ENCODE assay signal across 1 cellular context in the genomic region with DNA sequence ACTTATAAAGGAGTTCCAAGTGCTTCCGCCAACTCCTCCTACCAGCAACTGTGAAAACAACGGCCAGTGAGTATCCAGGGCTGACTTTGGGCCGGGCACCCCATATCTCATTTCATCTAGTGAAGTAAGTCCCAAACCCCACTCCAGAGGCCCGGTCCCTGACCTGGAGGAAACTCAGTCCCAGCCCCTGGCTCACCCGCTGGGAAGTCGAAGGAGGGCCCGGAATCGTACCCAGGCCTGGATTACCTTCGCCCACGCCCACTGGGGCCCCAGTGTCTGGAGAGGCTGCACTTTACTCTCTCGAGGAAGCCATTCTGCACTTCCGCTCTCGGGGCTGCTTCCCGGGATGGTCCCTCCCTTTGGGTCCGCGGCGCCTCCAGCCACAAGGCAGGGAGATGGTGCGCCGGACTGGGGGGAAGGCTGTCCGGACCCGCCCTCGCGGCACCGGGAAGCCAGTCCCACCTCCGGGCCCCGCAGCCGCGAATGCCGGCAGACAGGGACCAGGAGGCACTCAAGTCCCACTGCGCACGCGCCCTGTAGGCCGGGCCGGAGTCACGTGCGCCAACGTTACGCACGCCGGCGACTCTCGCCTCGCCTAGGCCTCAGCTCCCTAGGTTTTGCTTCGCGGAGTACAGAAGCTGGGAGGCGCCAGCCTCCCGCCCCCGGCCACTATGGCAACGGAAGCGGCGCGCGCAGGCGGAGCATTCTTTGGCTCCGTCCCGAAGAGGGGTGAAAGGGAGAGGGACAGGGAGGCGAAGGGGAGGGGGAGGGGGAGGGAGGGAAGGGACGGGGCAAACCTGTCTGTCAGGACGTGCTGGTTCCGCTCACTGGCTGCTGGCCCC.
TF ChIP-seq lines count a peak whose summit lies in the region.

A gene with protein sequence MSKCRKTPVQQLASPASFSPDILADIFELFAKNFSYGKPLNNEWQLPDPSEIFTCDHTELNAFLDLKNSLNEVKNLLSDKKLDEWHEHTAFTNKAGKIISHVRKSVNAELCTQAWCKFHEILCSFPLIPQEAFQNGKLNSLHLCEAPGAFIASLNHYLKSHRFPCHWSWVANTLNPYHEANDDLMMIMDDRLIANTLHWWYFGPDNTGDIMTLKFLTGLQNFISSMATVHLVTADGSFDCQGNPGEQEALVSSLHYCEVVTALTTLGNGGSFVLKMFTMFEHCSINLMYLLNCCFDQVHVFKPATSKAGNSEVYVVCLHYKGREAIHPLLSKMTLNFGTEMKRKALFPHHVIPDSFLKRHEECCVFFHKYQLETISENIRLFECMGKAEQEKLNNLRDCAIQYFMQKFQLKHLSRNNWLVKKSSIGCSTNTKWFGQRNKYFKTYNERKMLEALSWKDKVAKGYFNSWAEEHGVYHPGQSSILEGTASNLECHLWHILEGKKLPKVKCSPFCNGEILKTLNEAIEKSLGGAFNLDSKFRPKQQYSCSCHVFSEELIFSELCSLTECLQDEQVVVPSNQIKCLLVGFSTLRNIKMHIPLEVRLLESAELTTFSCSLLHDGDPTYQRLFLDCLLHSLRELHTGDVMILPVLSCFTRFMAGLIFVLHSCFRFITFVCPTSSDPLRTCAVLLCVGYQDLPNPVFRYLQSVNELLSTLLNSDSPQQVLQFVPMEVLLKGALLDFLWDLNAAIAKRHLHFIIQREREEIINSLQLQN (minus strand): TSS at position 513 of the 842 bp plus-strand sequence. CDS start 3,482 bp downstream, outside the sequence.

TF ChIP-seq in HepG2, 621 proteins besides CTCF, POLR2A, EP300 and RAD21 (continued from another document and continues in another):
- TF ChIP-seq, protein P1, sequence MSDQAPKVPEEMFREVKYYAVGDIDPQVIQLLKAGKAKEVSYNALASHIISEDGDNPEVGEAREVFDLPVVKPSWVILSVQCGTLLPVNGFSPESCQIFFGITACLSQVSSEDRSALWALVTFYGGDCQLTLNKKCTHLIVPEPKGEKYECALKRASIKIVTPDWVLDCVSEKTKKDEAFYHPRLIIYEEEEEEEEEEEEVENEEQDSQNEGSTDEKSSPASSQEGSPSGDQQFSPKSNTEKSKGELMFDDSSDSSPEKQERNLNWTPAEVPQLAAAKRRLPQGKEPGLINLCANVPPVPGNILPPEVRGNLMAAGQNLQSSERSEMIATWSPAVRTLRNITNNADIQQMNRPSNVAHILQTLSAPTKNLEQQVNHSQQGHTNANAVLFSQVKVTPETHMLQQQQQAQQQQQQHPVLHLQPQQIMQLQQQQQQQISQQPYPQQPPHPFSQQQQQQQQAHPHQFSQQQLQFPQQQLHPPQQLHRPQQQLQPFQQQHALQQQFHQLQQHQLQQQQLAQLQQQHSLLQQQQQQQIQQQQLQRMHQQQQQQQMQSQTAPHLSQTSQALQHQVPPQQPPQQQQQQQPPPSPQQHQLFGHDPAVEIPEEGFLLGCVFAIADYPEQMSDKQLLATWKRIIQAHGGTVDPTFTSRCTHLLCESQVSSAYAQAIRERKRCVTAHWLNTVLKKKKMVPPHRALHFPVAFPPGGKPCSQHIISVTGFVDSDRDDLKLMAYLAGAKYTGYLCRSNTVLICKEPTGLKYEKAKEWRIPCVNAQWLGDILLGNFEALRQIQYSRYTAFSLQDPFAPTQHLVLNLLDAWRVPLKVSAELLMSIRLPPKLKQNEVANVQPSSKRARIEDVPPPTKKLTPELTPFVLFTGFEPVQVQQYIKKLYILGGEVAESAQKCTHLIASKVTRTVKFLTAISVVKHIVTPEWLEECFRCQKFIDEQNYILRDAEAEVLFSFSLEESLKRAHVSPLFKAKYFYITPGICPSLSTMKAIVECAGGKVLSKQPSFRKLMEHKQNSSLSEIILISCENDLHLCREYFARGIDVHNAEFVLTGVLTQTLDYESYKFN (CRISPR knock-in tag; conservative IDR thresholded peaks at IDR 0.05) = peak; percentile 84
- TF ChIP-seq ZNF382 (CRISPR knock-in tag; IDR thresholded peaks at IDR 0.05; ENCODE audit: borderline replicate concordance) = no peak
- TF ChIP-seq ZNF772 (CRISPR knock-in tag; IDR thresholded peaks at IDR 0.05) = peak; percentile 99
- TF ChIP-seq HMG20B (CRISPR knock-in tag; conservative IDR thresholded peaks at IDR 0.05) = peak; percentile 68; the same call in 1 of the 2 replicates
- 0 out of 2 replicates have a peak, but pooled peaks have one; percentile 38 for TF ChIP-seq TBX3 (IDR thresholded peaks at IDR 0.05; ENCODE audit: borderline replicate concordance)
- peak; percentile 96 for TF ChIP-seq BORCS8-MEF2B (CRISPR knock-in tag; IDR thresholded peaks at IDR 0.05)
- TF ChIP-seq ZNF274 (CRISPR knock-in tag; IDR thresholded peaks at IDR 0.05) = peak; percentile 100
- TF ChIP-seq SNRNP70 (IDR thresholded peaks at IDR 0.05; ENCODE audit: low read depth, low read length) = no peak
- TF ChIP-seq ZNF235 (CRISPR knock-in tag; IDR thresholded peaks at IDR 0.05; ENCODE audit: borderline replicate concordance) = peak; percentile 88; the same call in 1 of the 2 replicates
- peak; percentile 62 for TF ChIP-seq SP5 (CRISPR knock-in tag; IDR thresholded peaks at IDR 0.05; ENCODE audit: borderline replicate concordance, low read depth)
- peak; percentile 94 for TF ChIP-seq KMT2B (CRISPR knock-in tag; IDR thresholded peaks at IDR 0.05)
- TF ChIP-seq FOXK1 (CRISPR knock-in tag; IDR thresholded peaks at IDR 0.05; ENCODE audit: borderline replicate concordance, low read depth) = peak; percentile 88; the same call in 1 of the 2 replicates
- peak; percentile 25; the same call in 1 of the 2 replicates for TF ChIP-seq CREM (IDR thresholded peaks at IDR 0.05)
- TF ChIP-seq CREM (CRISPR knock-in tag; IDR thresholded peaks at IDR 0.05) = no peak
- TF ChIP-seq SOX5 (CRISPR knock-in tag; IDR thresholded peaks at IDR 0.05; ENCODE audit: borderline replicate concordance) = peak; percentile 66; the same call in 1 of the 2 replicates
- peak; percentile 97 for TF ChIP-seq ZNF230 (CRISPR knock-in tag; IDR thresholded peaks at IDR 0.05)
- TF ChIP-seq DPF2 (CRISPR knock-in tag; IDR thresholded peaks at IDR 0.05; ENCODE audit: borderline replicate concordance, low read depth) = no peak; the same call in 1 of the 2 replicates
- TF ChIP-seq, protein P2, sequence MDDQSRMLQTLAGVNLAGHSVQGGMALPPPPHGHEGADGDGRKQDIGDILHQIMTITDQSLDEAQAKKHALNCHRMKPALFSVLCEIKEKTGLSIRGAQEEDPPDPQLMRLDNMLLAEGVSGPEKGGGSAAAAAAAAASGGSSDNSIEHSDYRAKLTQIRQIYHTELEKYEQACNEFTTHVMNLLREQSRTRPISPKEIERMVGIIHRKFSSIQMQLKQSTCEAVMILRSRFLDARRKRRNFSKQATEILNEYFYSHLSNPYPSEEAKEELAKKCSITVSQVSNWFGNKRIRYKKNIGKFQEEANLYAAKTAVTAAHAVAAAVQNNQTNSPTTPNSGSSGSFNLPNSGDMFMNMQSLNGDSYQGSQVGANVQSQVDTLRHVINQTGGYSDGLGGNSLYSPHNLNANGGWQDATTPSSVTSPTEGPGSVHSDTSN (CRISPR knock-in tag; IDR thresholded peaks at IDR 0.05; ENCODE audit: borderline replicate concordance) = peak; percentile 46; the same call in 1 of the 2 replicates
- TF ChIP-seq ZNF644 (CRISPR knock-in tag; IDR thresholded peaks at IDR 0.05; ENCODE audit: low read depth) = peak; percentile 75
- TF ChIP-seq, protein P3, sequence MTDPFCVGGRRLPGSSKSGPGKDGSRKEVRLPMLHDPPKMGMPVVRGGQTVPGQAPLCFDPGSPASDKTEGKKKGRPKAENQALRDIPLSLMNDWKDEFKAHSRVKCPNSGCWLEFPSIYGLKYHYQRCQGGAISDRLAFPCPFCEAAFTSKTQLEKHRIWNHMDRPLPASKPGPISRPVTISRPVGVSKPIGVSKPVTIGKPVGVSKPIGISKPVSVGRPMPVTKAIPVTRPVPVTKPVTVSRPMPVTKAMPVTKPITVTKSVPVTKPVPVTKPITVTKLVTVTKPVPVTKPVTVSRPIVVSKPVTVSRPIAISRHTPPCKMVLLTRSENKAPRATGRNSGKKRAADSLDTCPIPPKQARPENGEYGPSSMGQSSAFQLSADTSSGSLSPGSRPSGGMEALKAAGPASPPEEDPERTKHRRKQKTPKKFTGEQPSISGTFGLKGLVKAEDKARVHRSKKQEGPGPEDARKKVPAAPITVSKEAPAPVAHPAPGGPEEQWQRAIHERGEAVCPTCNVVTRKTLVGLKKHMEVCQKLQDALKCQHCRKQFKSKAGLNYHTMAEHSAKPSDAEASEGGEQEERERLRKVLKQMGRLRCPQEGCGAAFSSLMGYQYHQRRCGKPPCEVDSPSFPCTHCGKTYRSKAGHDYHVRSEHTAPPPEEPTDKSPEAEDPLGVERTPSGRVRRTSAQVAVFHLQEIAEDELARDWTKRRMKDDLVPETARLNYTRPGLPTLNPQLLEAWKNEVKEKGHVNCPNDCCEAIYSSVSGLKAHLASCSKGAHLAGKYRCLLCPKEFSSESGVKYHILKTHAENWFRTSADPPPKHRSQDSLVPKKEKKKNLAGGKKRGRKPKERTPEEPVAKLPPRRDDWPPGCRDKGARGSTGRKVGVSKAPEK (CRISPR knock-in tag; IDR thresholded peaks at IDR 0.05; ENCODE audit: borderline replicate concordance) = peak; percentile 93
- no peak for TF ChIP-seq PCBP2 (optimal IDR thresholded peaks at IDR 0.05; ENCODE audit: low read depth, low read length, poor library complexity, severe bottlenecking)
- TF ChIP-seq SCMH1 (CRISPR knock-in tag; IDR thresholded peaks at IDR 0.05; ENCODE audit: borderline replicate concordance) = no peak
- peak; percentile 78; the same call in 1 of the 2 replicates for TF ChIP-seq ZMYM3 (CRISPR knock-in tag; IDR thresholded peaks at IDR 0.05)
- peak; percentile 99 for TF ChIP-seq GLI4 (CRISPR knock-in tag; IDR thresholded peaks at IDR 0.05; ENCODE audit: borderline replicate concordance)
- TF ChIP-seq RORA (CRISPR knock-in tag; IDR thresholded peaks at IDR 0.05) = no peak
- TF ChIP-seq ELF1 (CRISPR knock-in tag; IDR thresholded peaks at IDR 0.05) = peak; percentile 90
- TF ChIP-seq MTF2 (CRISPR knock-in tag; IDR thresholded peaks at IDR 0.05; ENCODE audit: borderline replicate concordance) = peak; percentile 97
- peak; percentile 94 for TF ChIP-seq ZNF292 (CRISPR knock-in tag; IDR thresholded peaks at IDR 0.05; ENCODE audit: borderline replicate concordance, low read depth)
- TF ChIP-seq ZNF766 (CRISPR knock-in tag; IDR thresholded peaks at IDR 0.05; ENCODE audit: borderline replicate concordance) = peak; percentile 95; the same call in 1 of the 2 replicates
- no peak; the same call in 1 of the 2 replicates for TF ChIP-seq ZNF589 (CRISPR knock-in tag; conservative IDR thresholded peaks at IDR 0.05)
- peak; percentile 92; the same call in 1 of the 2 replicates for TF ChIP-seq ZNF510 (CRISPR knock-in tag; IDR thresholded peaks at IDR 0.05; ENCODE audit: low read depth)
- peak; percentile 86 for TF ChIP-seq DNMT3B (CRISPR knock-in tag; conservative IDR thresholded peaks at IDR 0.05)
- TF ChIP-seq ATM (IDR thresholded peaks at IDR 0.05; ENCODE audit: borderline replicate concordance) = no peak
- peak; percentile 100 for TF ChIP-seq ZNF891 (CRISPR knock-in tag; IDR thresholded peaks at IDR 0.05)
- TF ChIP-seq, protein P4, sequence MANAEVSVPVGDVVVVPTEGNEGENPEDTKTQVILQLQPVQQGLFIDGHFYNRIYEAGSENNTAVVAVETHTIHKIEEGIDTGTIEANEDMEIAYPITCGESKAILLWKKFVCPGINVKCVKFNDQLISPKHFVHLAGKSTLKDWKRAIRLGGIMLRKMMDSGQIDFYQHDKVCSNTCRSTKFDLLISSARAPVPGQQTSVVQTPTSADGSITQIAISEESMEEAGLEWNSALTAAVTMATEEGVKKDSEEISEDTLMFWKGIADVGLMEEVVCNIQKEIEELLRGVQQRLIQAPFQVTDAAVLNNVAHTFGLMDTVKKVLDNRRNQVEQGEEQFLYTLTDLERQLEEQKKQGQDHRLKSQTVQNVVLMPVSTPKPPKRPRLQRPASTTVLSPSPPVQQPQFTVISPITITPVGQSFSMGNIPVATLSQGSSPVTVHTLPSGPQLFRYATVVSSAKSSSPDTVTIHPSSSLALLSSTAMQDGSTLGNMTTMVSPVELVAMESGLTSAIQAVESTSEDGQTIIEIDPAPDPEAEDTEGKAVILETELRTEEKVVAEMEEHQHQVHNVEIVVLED (CRISPR knock-in tag; IDR thresholded peaks at IDR 0.05; ENCODE audit: borderline replicate concordance) = peak; percentile 96
- peak; percentile 65; the same call in 1 of the 2 replicates for TF ChIP-seq HNRNPL (IDR thresholded peaks at IDR 0.05; ENCODE audit: low read depth, low read length)
- peak; percentile 100 for TF ChIP-seq KDM5B (CRISPR knock-in tag; IDR thresholded peaks at IDR 0.05; ENCODE audit: borderline replicate concordance)
- TF ChIP-seq KLF15 (CRISPR knock-in tag; IDR thresholded peaks at IDR 0.05; ENCODE audit: borderline replicate concordance) = peak; percentile 90; the same call in 1 of the 2 replicates
- TF ChIP-seq YY1 (IDR thresholded peaks at IDR 0.05; ENCODE audit: insufficient read depth, insufficient replicate concordance, low read depth, low read length) = peak; percentile 75
- 0 out of 2 replicates have a peak, but pooled peaks have one; percentile 74 for TF ChIP-seq SMYD3 (CRISPR knock-in tag; IDR thresholded peaks at IDR 0.05)
- TF ChIP-seq, protein P5, sequence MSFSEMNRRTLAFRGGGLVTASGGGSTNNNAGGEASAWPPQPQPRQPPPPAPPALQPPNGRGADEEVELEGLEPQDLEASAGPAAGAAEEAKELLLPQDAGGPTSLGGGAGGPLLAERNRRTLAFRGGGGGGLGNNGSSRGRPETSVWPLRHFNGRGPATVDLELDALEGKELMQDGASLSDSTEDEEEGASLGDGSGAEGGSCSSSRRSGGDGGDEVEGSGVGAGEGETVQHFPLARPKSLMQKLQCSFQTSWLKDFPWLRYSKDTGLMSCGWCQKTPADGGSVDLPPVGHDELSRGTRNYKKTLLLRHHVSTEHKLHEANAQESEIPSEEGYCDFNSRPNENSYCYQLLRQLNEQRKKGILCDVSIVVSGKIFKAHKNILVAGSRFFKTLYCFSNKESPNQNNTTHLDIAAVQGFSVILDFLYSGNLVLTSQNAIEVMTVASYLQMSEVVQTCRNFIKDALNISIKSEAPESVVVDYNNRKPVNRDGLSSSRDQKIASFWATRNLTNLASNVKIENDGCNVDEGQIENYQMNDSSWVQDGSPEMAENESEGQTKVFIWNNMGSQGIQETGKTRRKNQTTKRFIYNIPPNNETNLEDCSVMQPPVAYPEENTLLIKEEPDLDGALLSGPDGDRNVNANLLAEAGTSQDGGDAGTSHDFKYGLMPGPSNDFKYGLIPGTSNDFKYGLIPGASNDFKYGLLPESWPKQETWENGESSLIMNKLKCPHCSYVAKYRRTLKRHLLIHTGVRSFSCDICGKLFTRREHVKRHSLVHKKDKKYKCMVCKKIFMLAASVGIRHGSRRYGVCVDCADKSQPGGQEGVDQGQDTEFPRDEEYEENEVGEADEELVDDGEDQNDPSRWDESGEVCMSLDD (CRISPR knock-in tag; IDR thresholded peaks at IDR 0.05; ENCODE audit: borderline replicate concordance) = peak; percentile 88; the same call in 1 of the 2 replicates
- TF ChIP-seq REPIN1 (CRISPR knock-in tag; IDR thresholded peaks at IDR 0.05; ENCODE audit: borderline replicate concordance, low read depth) = peak; percentile 97
